11 cellular contexts compared by ENCODE assay signal in genomic region chr7:116395125-116395791, GRCh38.
A peak's percentile ranks its signal among the peaks of the same experiment; 100 is the strongest.
DNase-seq lines count a peak whose midpoint lies in the region; ATAC-seq and TF ChIP-seq lines count a peak whose summit lies in the region.
"Had no signal": no experiment of that assay in that cellular context is flagged by ENCODE, and none has a peak within 500 bp of the region (broad histone marks: within the 10 kb centered on the region; RNA-seq: fewer than 3 reads in every experiment).

No MANE protein-coding gene starts in this region.

- peaks cover 33% of the 10 kb centered on the region for H3K4me1 ChIP-seq in osteoblast (ENCODE audit: insufficient read depth, low read length)

- H3K4me3 Mint-ChIP-seq in activated T-cell treated with anti-CD3 and anti-CD28 coated beads, Interleukin-2, amount 50 U/mL, for 24 hours = no peak overlapping the region
- H3K4me3 Mint-ChIP-seq: activated B cell treated with CpG ODN at 0.5 μM for 24 hours, nephron progenitor cell had no signal

- H3K36me3 ChIP-seq in osteoblast (ENCODE audit: insufficient read depth, low read length) = no peaks in the 10 kb centered on the region

- DNase-seq in EH (ENCODE audit: low read depth) (peak; percentile 91), NCI-H526 treated with DMSO at 0.1 percent for 48 hours (lab: John Stamatoyannopoulos, UW) (peak; percentile 94), epithelial cell of esophagus (ENCODE audit: low read depth) (peak; percentile 96), osteoblast (ENCODE audit: insufficient read length, low spot score, missing footprints) (peak; percentile 72), SHP77 treated with DMSO at 0.1 percent for 48 hours (lab: John Stamatoyannopoulos, UW) (no peak)
- no peak for DNase-seq in activated T-cell treated with anti-CD3 and anti-CD28 coated beads, Interleukin-2, amount 50 U/mL, for 24 hours
- DNase-seq: activated B cell treated with CpG ODN at 0.5 μM for 24 hours, NCI-H146, nephron progenitor cell had no signal

- H3K27me3 Mint-ChIP-seq in activated T-cell treated with anti-CD3 and anti-CD28 coated beads, Interleukin-2, amount 50 U/mL, for 24 hours = peaks cover 19% of the 10 kb centered on the region

- H3K27ac Mint-ChIP-seq in activated T-cell treated with anti-CD3 and anti-CD28 coated beads, Interleukin-2, amount 50 U/mL, for 24 hours = no peak overlapping the region
- H3K27ac Mint-ChIP-seq: activated B cell treated with CpG ODN at 0.5 μM for 24 hours, nephron progenitor cell had no signal

- no peaks in the 10 kb centered on the region for H3K79me2 ChIP-seq in osteoblast (ENCODE audit: insufficient read depth, low read length)

- ATAC-seq in GM19395 (IDR thresholded peaks at IDR 0.05; ENCODE audit: unreplicated experiment) = no peak
- no peak for ATAC-seq in HG03045 (IDR thresholded peaks at IDR 0.05; ENCODE audit: unreplicated experiment)

- H3K4me3 ChIP-seq in epithelial cell of esophagus (ENCODE audit: low read length) (no peak overlapping the region), osteoblast (ENCODE audit: insufficient read depth, low read length) (peak overlapping the region; percentile 39)

- TF ChIP-seq CTCF in epithelial cell of esophagus (IDR thresholded peaks at IDR 0.05; ENCODE audit: insufficient read depth, low read depth, low read length, missing control alignments) = no peak
- TF ChIP-seq CTCF in osteoblast (IDR thresholded peaks at IDR 0.05; ENCODE audit: extremely low read depth, low read depth, low read length) = no peak

- no peaks in the 10 kb centered on the region for H3K36me3 Mint-ChIP-seq in activated T-cell treated with anti-CD3 and anti-CD28 coated beads, Interleukin-2, amount 50 U/mL, for 24 hours (ENCODE audit: low read depth)

- peak overlapping the region; percentile 93 for H3K27ac ChIP-seq in osteoblast (ENCODE audit: low read depth, low read length)

- H4K20me1 ChIP-seq in osteoblast (ENCODE audit: insufficient read depth, low read length) = no peaks in the 10 kb centered on the region

- no peaks in the 10 kb centered on the region for H3K27me3 ChIP-seq in osteoblast (ENCODE audit: insufficient read depth, low read length)

- H3K9me3 ChIP-seq in osteoblast (ENCODE audit: low read depth, low read length) = no peaks in the 10 kb centered on the region

- H3K4me1 Mint-ChIP-seq in activated T-cell treated with anti-CD3 and anti-CD28 coated beads, Interleukin-2, amount 50 U/mL, for 24 hours (ENCODE audit: low read depth) = no peaks in the 10 kb centered on the region
- H3K4me1 Mint-ChIP-seq: activated B cell treated with CpG ODN at 0.5 μM for 24 hours had no signal

- peaks cover 4% of the 10 kb centered on the region for H3K9me3 Mint-ChIP-seq in activated T-cell treated with anti-CD3 and anti-CD28 coated beads, Interleukin-2, amount 50 U/mL, for 24 hours

- peak overlapping the region; percentile 72 for H2AFZ ChIP-seq in osteoblast (ENCODE audit: low read length)

- H3K4me2 ChIP-seq in osteoblast (ENCODE audit: insufficient read depth, low read length) = peak overlapping the region; percentile 79

Comparison
In these comparisons a context has a peak if more than half of its experiments do, and no peak if none do; other contexts are left out.
1. DNase-seq: peak in EH (single experiment), NCI-H526 treated with DMSO at 0.1 percent for 48 hours (single experiment), epithelial cell of esophagus (single experiment) and osteoblast (single experiment); none in SHP77 treated with DMSO at 0.1 percent for 48 hours (single experiment) and activated T-cell treated with anti-CD3 and anti-CD28 coated beads, Interleukin-2, amount 50 U/mL, for 24 hours (single experiment).